Comparison of ENCODE assay signal across 32 cellular contexts in the genomic region with DNA sequence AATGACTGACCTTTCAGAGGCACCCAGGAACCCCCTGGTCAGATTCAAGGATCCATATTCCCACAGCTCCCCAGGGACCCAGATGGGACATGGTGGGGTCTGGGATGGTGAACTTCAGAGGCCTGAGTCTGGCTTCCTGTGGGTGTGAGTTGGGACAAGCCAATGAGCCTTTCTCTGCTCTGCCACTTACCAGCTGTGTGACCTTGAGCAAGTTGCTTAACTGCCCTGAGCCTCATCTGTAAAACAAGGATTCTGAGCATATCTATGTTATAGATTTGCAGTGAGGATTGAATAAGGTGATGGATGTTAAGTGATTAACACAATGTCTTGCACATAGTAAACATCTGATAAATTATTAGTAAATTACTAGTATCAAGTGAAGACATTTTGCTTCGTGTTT. TPM values are rescaled to one million over a fixed set of nuclear protein-coding genes. Genes with fewer than 3 reads are reported as not detected.
"Had no signal": no experiment of that assay in that cellular context is flagged by ENCODE, and none has a peak within 500 bp of the region (broad histone marks: within the 10 kb centered on the region; RNA-seq: fewer than 3 reads in every experiment).

No MANE protein-coding gene starts in this region.

- H3K27me3 ChIP-seq: ascending aorta, breast epithelium, cardiac muscle cell, colonic mucosa, gastroesophageal sphincter had no signal

- DNase-seq: activated CD4-positive, alpha-beta T cell treated with anti-CD3 and anti-CD28 coated beads for 36 hours; activated CD4-positive, alpha-beta T cell treated with anti-CD3 and anti-CD28 coated beads, Interleukin-2, amount 50 U/mL, for 1 hour; activated CD4-positive, alpha-beta T cell treated with anti-CD3 and anti-CD28 coated beads, Interleukin-2, amount 50 U/mL, for 48 hours; activated CD4-positive, CD25-positive, alpha-beta regulatory T cell; activated CD4-positive, CD25-positive, alpha-beta regulatory T cell treated with anti-CD3 and anti-CD28 coated beads, Interleukin-2, amount 50 U/mL, for 72 hours; activated CD8-positive, alpha-beta memory T cell treated with anti-CD3 and anti-CD28 coated beads for 24 hours; activated CD8-positive, alpha-beta memory T cell treated with anti-CD3 and anti-CD28 coated beads, Interleukin-2, amount 50 U/mL, for 4 hours; activated CD8-positive, alpha-beta T cell treated with anti-CD3 and anti-CD28 coated beads for 36 hours; activated gamma-delta T cell; activated naive CD4-positive, alpha-beta T cell; activated naive CD4-positive, alpha-beta T cell treated with anti-CD3 and anti-CD28 coated beads, Interleukin-2, amount 10 ng/mL, durations not matched to agents 7 days and 5 days; activated naive CD8-positive, alpha-beta T cell treated with anti-CD3 and anti-CD28 coated beads, Interleukin-2, amount 10 ng/mL, durations not matched to agents 7 days and 5 days; activated T-cell treated with anti-CD3 and anti-CD28 coated beads for 4 hours; activated T-cell treated with anti-CD3 and anti-CD28 coated beads, Interleukin-2, amount 50 U/mL, for 24 hours; activated T-cell treated with anti-CD3 and anti-CD28 coated beads, Interleukin-2, amount 50 U/mL, for 72 hours; central memory CD4-positive, alpha-beta T cell; cerebellar nuclear complex; colonic mucosa; effector CD8-positive, alpha-beta T cell; foreskin keratinocyte; T-helper 2 cell had no signal

- H3K4me1 ChIP-seq: ascending aorta, breast epithelium, colonic mucosa, foreskin keratinocyte, gastroesophageal sphincter had no signal

- H3K9me3 ChIP-seq: ascending aorta, breast epithelium, colonic mucosa, gastroesophageal sphincter had no signal

- H3K36me3 Mint-ChIP-seq: activated naive CD4-positive, alpha-beta T cell treated with anti-CD3 and anti-CD28 coated beads, Interleukin-2, amount 10 ng/mL, durations not matched to agents 7 days and 5 days; activated naive CD4-positive, alpha-beta T cell treated with anti-CD3 and anti-CD28 coated beads, Interleukin-2, amount 50 U/mL, for 72 hours; activated naive CD8-positive, alpha-beta T cell treated with anti-CD3 and anti-CD28 coated beads, Interleukin-2, amount 10 ng/mL, durations not matched to agents 7 days and 5 days; brain had no signal

- H3K4me3 Mint-ChIP-seq: activated CD4-positive, alpha-beta T cell treated with anti-CD3 and anti-CD28 coated beads for 36 hours; activated CD8-positive, alpha-beta T cell treated with anti-CD3 and anti-CD28 coated beads for 36 hours; activated naive CD4-positive, alpha-beta T cell treated with anti-CD3 and anti-CD28 coated beads, Interleukin-2, amount 10 ng/mL, durations not matched to agents 7 days and 5 days; activated naive CD8-positive, alpha-beta T cell treated with anti-CD3 and anti-CD28 coated beads, Interleukin-2, amount 10 ng/mL, durations not matched to agents 7 days and 5 days; activated T-cell treated with anti-CD3 and anti-CD28 coated beads, Interleukin-2, amount 50 U/mL, for 24 hours; activated T-cell treated with anti-CD3 and anti-CD28 coated beads, Interleukin-2, amount 50 U/mL, for 72 hours; brain had no signal

- H3K36me3 ChIP-seq: ascending aorta, breast epithelium, cardiac muscle cell, colonic mucosa, gastroesophageal sphincter had no signal

- ATAC-seq: activated CD4-positive, alpha-beta T cell treated with anti-CD3 and anti-CD28 coated beads for 36 hours; activated CD8-positive, alpha-beta T cell treated with anti-CD3 and anti-CD28 coated beads for 36 hours; activated naive CD4-positive, alpha-beta T cell treated with anti-CD3 and anti-CD28 coated beads, Interleukin-2, amount 50 U/mL, for 72 hours; activated T-cell treated with anti-CD3 and anti-CD28 coated beads, Interleukin-2, amount 50 U/mL, for 72 hours; esophagus mucosa; foreskin keratinocyte; gastroesophageal sphincter had no signal

- H3K4me3 ChIP-seq: ascending aorta, breast epithelium, cardiac muscle cell, colonic mucosa, gastroesophageal sphincter had no signal

- H3K27ac Mint-ChIP-seq: activated CD4-positive, alpha-beta T cell treated with anti-CD3 and anti-CD28 coated beads for 36 hours; activated CD8-positive, alpha-beta T cell treated with anti-CD3 and anti-CD28 coated beads for 36 hours; activated naive CD4-positive, alpha-beta T cell treated with anti-CD3 and anti-CD28 coated beads, Interleukin-2, amount 10 ng/mL, durations not matched to agents 7 days and 5 days; activated naive CD4-positive, alpha-beta T cell treated with anti-CD3 and anti-CD28 coated beads, Interleukin-2, amount 50 U/mL, for 72 hours; activated naive CD8-positive, alpha-beta T cell treated with anti-CD3 and anti-CD28 coated beads, Interleukin-2, amount 10 ng/mL, durations not matched to agents 7 days and 5 days; activated T-cell treated with anti-CD3 and anti-CD28 coated beads, Interleukin-2, amount 50 U/mL, for 24 hours; activated T-cell treated with anti-CD3 and anti-CD28 coated beads, Interleukin-2, amount 50 U/mL, for 72 hours; brain had no signal

- H3K27ac ChIP-seq: ascending aorta, breast epithelium, cardiac muscle cell, colonic mucosa, foreskin keratinocyte, gastroesophageal sphincter had no signal

- H3K4me1 Mint-ChIP-seq: activated CD4-positive, alpha-beta T cell treated with anti-CD3 and anti-CD28 coated beads for 36 hours; activated naive CD4-positive, alpha-beta T cell treated with anti-CD3 and anti-CD28 coated beads, Interleukin-2, amount 10 ng/mL, durations not matched to agents 7 days and 5 days; activated naive CD8-positive, alpha-beta T cell treated with anti-CD3 and anti-CD28 coated beads, Interleukin-2, amount 10 ng/mL, durations not matched to agents 7 days and 5 days; brain had no signal

- H3K9me3 Mint-ChIP-seq: activated CD8-positive, alpha-beta T cell treated with anti-CD3 and anti-CD28 coated beads for 36 hours; activated naive CD4-positive, alpha-beta T cell treated with anti-CD3 and anti-CD28 coated beads, Interleukin-2, amount 10 ng/mL, durations not matched to agents 7 days and 5 days; activated naive CD4-positive, alpha-beta T cell treated with anti-CD3 and anti-CD28 coated beads, Interleukin-2, amount 50 U/mL, for 72 hours; activated naive CD8-positive, alpha-beta T cell treated with anti-CD3 and anti-CD28 coated beads, Interleukin-2, amount 10 ng/mL, durations not matched to agents 7 days and 5 days; activated T-cell treated with anti-CD3 and anti-CD28 coated beads, Interleukin-2, amount 50 U/mL, for 24 hours; activated T-cell treated with anti-CD3 and anti-CD28 coated beads, Interleukin-2, amount 50 U/mL, for 72 hours; brain had no signal

RNA-seq across cellular contexts. Expression of gene ABCG8, which starts 6.4 kb away (rescaled TPM):
- total RNA-seq: activated CD4-positive, alpha-beta T cell treated with anti-CD3 and anti-CD28 coated beads for 36 hours; activated CD8-positive, alpha-beta T cell treated with anti-CD3 and anti-CD28 coated beads for 36 hours; activated naive CD4-positive, alpha-beta T cell treated with anti-CD3 and anti-CD28 coated beads, Interleukin-2, amount 50 U/mL, for 72 hours; activated naive CD8-positive, alpha-beta T cell treated with anti-CD3 and anti-CD28 coated beads, Interleukin-2, amount 10 ng/mL, durations not matched to agents 7 days and 5 days; activated T-cell treated with anti-CD3 and anti-CD28 coated beads, Interleukin-2, amount 50 U/mL, for 72 hours; ascending aorta; cardiac muscle cell; dermis microvascular lymphatic vessel endothelial cell; epithelial cell of proximal tubule; esophagus mucosa; foreskin keratinocyte; glomerular endothelial cell; T-helper 1 cell treated with Interleukin-12 subunit alpha and Interleukin-12 subunit beta and Interleukin-4 antibody, amounts not matched to agents 30 ng/mL and 1 ng/mL, for 36 hours had no signal
- polyA plus RNA-seq: foreskin keratinocyte had no signal

RNA-seq across cellular contexts. Expression of gene ABCG5, which starts 6.5 kb away (rescaled TPM):
- total RNA-seq: activated CD4-positive, alpha-beta T cell treated with anti-CD3 and anti-CD28 coated beads for 36 hours; activated CD8-positive, alpha-beta T cell treated with anti-CD3 and anti-CD28 coated beads for 36 hours; activated naive CD4-positive, alpha-beta T cell treated with anti-CD3 and anti-CD28 coated beads, Interleukin-2, amount 50 U/mL, for 72 hours; activated naive CD8-positive, alpha-beta T cell treated with anti-CD3 and anti-CD28 coated beads, Interleukin-2, amount 10 ng/mL, durations not matched to agents 7 days and 5 days; activated T-cell treated with anti-CD3 and anti-CD28 coated beads, Interleukin-2, amount 50 U/mL, for 72 hours; breast epithelium; cardiac muscle cell; dermis microvascular lymphatic vessel endothelial cell; epithelial cell of proximal tubule; esophagus mucosa; foreskin keratinocyte; gastroesophageal sphincter; glomerular endothelial cell; T-helper 1 cell treated with Interleukin-12 subunit alpha and Interleukin-12 subunit beta and Interleukin-4 antibody, amounts not matched to agents 30 ng/mL and 1 ng/mL, for 36 hours had no signal
- polyA plus RNA-seq: cardiac muscle cell, foreskin keratinocyte had no signal
